In genomic region chr2:1742680-1743395, GRCh38 we compare ENCODE assay signal across 8 cellular contexts. TPM values are rescaled to one million over a fixed set of nuclear protein-coding genes. Genes with fewer than 3 reads are reported as not detected.
DNase-seq lines count a peak whose midpoint lies in the region; TF ChIP-seq lines count a peak whose summit lies in the region.

No MANE protein-coding gene starts in this region.

- peaks cover 34% of the 10 kb centered on the region for H3K4me1 Mint-ChIP-seq in mesothelial cell of epicardium

- TF ChIP-seq CTCF in WI38 (IDR thresholded peaks at IDR 0.05; ENCODE audit: low read depth, low read length) (peak; percentile 36), esophagus muscularis mucosa (IDR thresholded peaks at IDR 0.05) (peak; percentile 67 to 78 (median 67)), mesothelial cell of epicardium (IDR thresholded peaks at IDR 0.05; ENCODE audit: unreplicated experiment) (no peak), testis (IDR thresholded peaks at IDR 0.05) (peak in 1 of 3 experiments; percentile 28)

- no peaks in the 10 kb centered on the region for H3K9me3 ChIP-seq in esophagus muscularis mucosa
- H3K9me3 ChIP-seq in testis, result no peaks in the 10 kb centered on the region

- TF ChIP-seq POLR2A in esophagus muscularis mucosa (IDR thresholded peaks at IDR 0.05; ENCODE audit: low read depth), result peak; percentile 15
- no peak for TF ChIP-seq POLR2A in testis (IDR thresholded peaks at IDR 0.05)

- H3K36me3 ChIP-seq in H7 (replicated peaks; ENCODE audit: control insufficient read depth, insufficient read depth, low read length), result peaks cover 1% of the 10 kb centered on the region
- no peaks in the 10 kb centered on the region for H3K36me3 ChIP-seq in esophagus muscularis mucosa
- H3K36me3 ChIP-seq in testis (ENCODE audit: low read depth, missing control alignments), result no peaks in the 10 kb centered on the region

- peak overlapping the region; percentile 99 for H3K4me3 Mint-ChIP-seq in mesothelial cell of epicardium

- no peaks in the 10 kb centered on the region for H3K9me3 Mint-ChIP-seq in mesothelial cell of epicardium

- H3K27me3 ChIP-seq in H7 (ENCODE audit: control insufficient read depth, insufficient read depth, low read length) (peaks cover 7% of the 10 kb centered on the region; the same call in 1 of the 2 replicates), esophagus muscularis mucosa (peaks cover 0 to 8% (median 0%) of the 10 kb centered on the region in 4 donors), testis (no peaks in the 10 kb centered on the region)

- H3K4me3 ChIP-seq in H7 (ENCODE audit: insufficient read depth, low read depth, low read length) (peak overlapping the region; percentile 83), WI38 (ENCODE audit: low read depth, low read length) (peak overlapping the region; percentile 76), esophagus muscularis mucosa (peak overlapping the region; percentile 67 to 93 (median 72)), testis (peak overlapping the region; percentile 66 to 69)

- intact Hi-C loops in esophagus muscularis mucosa (cut with DNase I) (loop anchor here (2.0 kb wide), 1 partner anchor 66 kb away; no protein-coding TSS in a partner anchor), testis (cut with DNase I; ENCODE audit: low total_unique reads) (no loop called here)

- WGBS in esophagus muscularis mucosa, result 0% methylated on average over 19 of the region's 54 CpGs
- 1% methylated on average over 48 to 54 of the region's 54 CpGs for WGBS in testis, 2 donors

- H3K27ac ChIP-seq in esophagus muscularis mucosa (replicated peaks in 1 of 4) (peak overlapping the region; percentile 93 to 100 (median 97)), testis (peak overlapping the region; percentile 91 to 92)

- H3K27ac Mint-ChIP-seq in mesothelial cell of epicardium, result peak overlapping the region; percentile 100

- H3K4me1 ChIP-seq in esophagus muscularis mucosa (peaks cover 30 to 69% (median 63%) of the 10 kb centered on the region in 4 donors), testis (no peaks in the 10 kb centered on the region)

- DNase-seq in H7 (peak; percentile 90), esophagus muscularis mucosa (ENCODE audit: extremely low spot score) (peak; percentile 95), mesothelial cell of epicardium (ENCODE audit: low spot score in 2 of 2, unreplicated experiment in 2 of 2) (peak; percentile 62 to 82), testis (peak; percentile 79), NCI-H510A (lab: John Stamatoyannopoulos, UW) (no peak), NCI-H69 (lab: John Stamatoyannopoulos, UW) (no peak), NCI-H1694 (lab: John Stamatoyannopoulos, UW) (no peak)

- no peak for TF ChIP-seq EP300 in esophagus muscularis mucosa (IDR thresholded peaks at IDR 0.05)

- peaks cover 6% of the 10 kb centered on the region for H3K36me3 Mint-ChIP-seq in mesothelial cell of epicardium

- H3K27me3 Mint-ChIP-seq in mesothelial cell of epicardium (ENCODE audit: low read depth), result peaks cover 5% of the 10 kb centered on the region

RNA-seq across cellular contexts. Expression of gene PXDN, which starts 1.5 kb away (rescaled TPM):
- total RNA-seq in H7 (2014; rRNA removed; shearing (Covaris generic)), result 102 and 124 TPM in 2 replicates
- total RNA-seq in esophagus muscularis mucosa (10 to 100 TPM; 19.9 to 81.6 (median 50.1) TPM), mesothelial cell of epicardium (274 to 292 TPM (median 277 TPM) in 3 replicates), testis (10 to 100 TPM; 33.8 to 41.8 TPM)
- 26.7 TPM for polyA plus RNA-seq in testis (ENCODE audit: insufficient read depth, low read depth, low replicate concordance)

Comparison
In these comparisons a context has a peak if more than half of its experiments do, and no peak if none do; other contexts are left out.
1. DNase-seq: peak in H7 (single experiment), esophagus muscularis mucosa (single experiment), mesothelial cell of epicardium (2 of 2) and testis (single experiment); none in NCI-H510A (single experiment), NCI-H69 (single experiment) and NCI-H1694 (single experiment).
2. Peak in every context shown above with its lines, with median percentiles within 50 percentile points of each other: H3K4me3 ChIP-seq.